Comparison of ENCODE assay signal across 8 cellular contexts in genomic region chr16:13920510-13920818, GRCh38. TPM values are rescaled to one million over a fixed set of nuclear protein-coding genes. Genes with fewer than 3 reads are reported as not detected.
A peak's percentile ranks its signal among the peaks of the same experiment; 100 is the strongest.
DNase-seq lines count a peak whose midpoint lies in the region; ATAC-seq and TF ChIP-seq lines count a peak whose summit lies in the region.

No MANE protein-coding gene starts in this region.

- H3K9ac ChIP-seq in Loucy (ENCODE audit: low read depth, low read length, poor library complexity, severe bottlenecking): peak overlapping the region; percentile 94

- peak overlapping the region; percentile 89 for H3K4me2 ChIP-seq in Loucy (ENCODE audit: low read depth, low read length, poor library complexity, severe bottlenecking)

- no peaks in the 10 kb centered on the region for H3K9me2 ChIP-seq in Loucy (replicated peaks; ENCODE audit: low read depth, low read length)

- peaks cover 12% of the 10 kb centered on the region for H3K4me1 ChIP-seq in CD4-positive, CD25-positive, alpha-beta regulatory T cell (ENCODE audit: control insufficient read depth, insufficient read depth, low read length, poor library complexity, severe bottlenecking)
- peaks cover 3% of the 10 kb centered on the region for H3K4me1 ChIP-seq in Loucy (ENCODE audit: insufficient read depth, low read length, poor library complexity, severe bottlenecking)
- peaks cover 9% of the 10 kb centered on the region for H3K4me1 ChIP-seq in effector memory CD4-positive, alpha-beta T cell (ENCODE audit: control insufficient read depth, insufficient read depth, low read length, poor library complexity, severe bottlenecking)

- H3K27me3 ChIP-seq in CD4-positive, CD25-positive, alpha-beta regulatory T cell (ENCODE audit: control insufficient read depth, insufficient read depth, low read length): peaks cover 3% of the 10 kb centered on the region
- no peaks in the 10 kb centered on the region for H3K27me3 ChIP-seq in Loucy (ENCODE audit: insufficient read depth, low read length, poor library complexity, severe bottlenecking)
- H3K27me3 ChIP-seq in effector memory CD4-positive, alpha-beta T cell (replicated peaks; ENCODE audit: control insufficient read depth, insufficient read depth, low read length, poor library complexity, severe bottlenecking): no peaks in the 10 kb centered on the region

- peaks cover 9% of the 10 kb centered on the region; the same call in 1 of the 2 replicates for H3K79me2 ChIP-seq in Loucy (ENCODE audit: insufficient read depth, low read length)

- H3K9me3 Mint-ChIP-seq in CD4-positive, CD25-positive, alpha-beta regulatory T cell: no peaks in the 10 kb centered on the region
- no peaks in the 10 kb centered on the region for H3K9me3 Mint-ChIP-seq in neural crest cell

- no peaks in the 10 kb centered on the region for H4K20me1 ChIP-seq in Loucy (ENCODE audit: insufficient read depth, low read length, poor library complexity, severe bottlenecking)

- TF ChIP-seq CTCF in Loucy (conservative IDR thresholded peaks at IDR 0.05; ENCODE audit: low read length) (no peak), neural crest cell (conservative IDR thresholded peaks at IDR 0.05) (no peak)

- DNase-seq in CD4-positive, CD25-positive, alpha-beta regulatory T cell: no peak
- DNase-seq in effector memory CD4-positive, alpha-beta T cell: no peak
- no peak for DNase-seq in neural crest cell (ENCODE audit: low read depth, low spot score)
- DNase-seq in HPDE6-E6E7 (ENCODE audit: extremely low spot score): no peak
- no peak for DNase-seq in stimulated activated naive CD4-positive, alpha-beta T cell treated with Interleukin-2 at 50 U/mL for 16 hours (lab: John Stamatoyannopoulos, UW)
- DNase-seq in NCI-H1092 (lab: John Stamatoyannopoulos, UW): no peak

- H3K4me3 Mint-ChIP-seq in CD4-positive, CD25-positive, alpha-beta regulatory T cell: peak overlapping the region; percentile 86 to 96 (median 94)
- H3K4me3 Mint-ChIP-seq in neural crest cell: peak overlapping the region; percentile 86

- H3K36me3 ChIP-seq in CD4-positive, CD25-positive, alpha-beta regulatory T cell (ENCODE audit: control insufficient read depth, insufficient read depth, low read length): peaks cover under 1% of the 10 kb centered on the region
- no peaks in the 10 kb centered on the region for H3K36me3 ChIP-seq in Loucy (ENCODE audit: insufficient read depth, low read length)
- H3K36me3 ChIP-seq in effector memory CD4-positive, alpha-beta T cell (ENCODE audit: control insufficient read depth, insufficient read depth, low read length): peaks cover 4% of the 10 kb centered on the region

- peak overlapping the region; percentile 77 for H3K27ac ChIP-seq in CD4-positive, CD25-positive, alpha-beta regulatory T cell (ENCODE audit: insufficient read depth, low read length, poor library complexity, severe bottlenecking)
- H3K27ac ChIP-seq in effector memory CD4-positive, alpha-beta T cell (ENCODE audit: insufficient read depth, low read length, poor library complexity, severe bottlenecking): peak overlapping the region; percentile 78

- H3F3A ChIP-seq in Loucy (ENCODE audit: low read depth): no peaks in the 10 kb centered on the region

- H3K9me3 ChIP-seq in CD4-positive, CD25-positive, alpha-beta regulatory T cell (ENCODE audit: control insufficient read depth in 2 of 2, low read length in 2 of 2): no peaks in the 10 kb centered on the region
- no peaks in the 10 kb centered on the region for H3K9me3 ChIP-seq in Loucy (ENCODE audit: insufficient read depth, low read depth, low read length)
- H3K9me3 ChIP-seq in effector memory CD4-positive, alpha-beta T cell (ENCODE audit: control insufficient read depth, low read length): no peaks in the 10 kb centered on the region

- H2AFZ ChIP-seq in Loucy (ENCODE audit: low read length): peak overlapping the region; percentile 93

- no peak for ATAC-seq in CD4-positive, CD25-positive, alpha-beta regulatory T cell (ENCODE audit: low read depth in 2 of 2)
- no peak for ATAC-seq in HG03565 (IDR thresholded peaks at IDR 0.05; ENCODE audit: unreplicated experiment)

- peak overlapping the region; percentile 89 to 95 (median 95) for H3K27ac Mint-ChIP-seq in CD4-positive, CD25-positive, alpha-beta regulatory T cell
- H3K27ac Mint-ChIP-seq in neural crest cell (ENCODE audit: unreplicated experiment): peak overlapping the region; percentile 96

- H3K27me3 Mint-ChIP-seq in CD4-positive, CD25-positive, alpha-beta regulatory T cell: peaks cover 21% of the 10 kb centered on the region
- H3K27me3 Mint-ChIP-seq in neural crest cell (ENCODE audit: low read depth): peaks cover 9% of the 10 kb centered on the region

- H3K4me1 Mint-ChIP-seq in CD4-positive, CD25-positive, alpha-beta regulatory T cell: peaks cover 5 to 30% (median 21%) of the 10 kb centered on the region in 4 donors
- peaks cover 24% of the 10 kb centered on the region for H3K4me1 Mint-ChIP-seq in neural crest cell

- H3K4me3 ChIP-seq in CD4-positive, CD25-positive, alpha-beta regulatory T cell (ENCODE audit: low read depth, low read length): peak overlapping the region; percentile 73
- peak overlapping the region; percentile 93 for H3K4me3 ChIP-seq in Loucy (ENCODE audit: low read length, poor library complexity, severe bottlenecking)
- peak overlapping the region; percentile 95 for H3K4me3 ChIP-seq in effector memory CD4-positive, alpha-beta T cell (ENCODE audit: insufficient read depth, low read depth, low read length, poor library complexity, severe bottlenecking)

- peaks cover 4% of the 10 kb centered on the region for H3K36me3 Mint-ChIP-seq in CD4-positive, CD25-positive, alpha-beta regulatory T cell
- H3K36me3 Mint-ChIP-seq in neural crest cell (ENCODE audit: low read depth): peaks cover 2% of the 10 kb centered on the region

RNA-seq across cellular contexts. Expression of gene ERCC4, which starts 0.5 kb away (rescaled TPM):
- total RNA-seq in CD4-positive, CD25-positive, alpha-beta regulatory T cell: 8.8 TPM
- 10 to 100 TPM; 14.5 to 18.2 (median 16.7) TPM for polyA plus RNA-seq in CD4-positive, CD25-positive, alpha-beta regulatory T cell
- total RNA-seq in neural crest cell: 12.9 and 13.7 TPM in 2 replicates
